Comparison of ENCODE assay signal across 32 cellular contexts in genomic region chrX:133971586-133971985, GRCh38. TPM values are rescaled to one million over a fixed set of nuclear protein-coding genes. Genes with fewer than 3 reads are reported as not detected.
"Had no signal": no experiment of that assay in that cellular context is flagged by ENCODE, and none has a peak within 500 bp of the region (broad histone marks: within the 10 kb centered on the region; RNA-seq: fewer than 3 reads in every experiment).

No MANE protein-coding gene starts in this region.

- H3K4me1 Mint-ChIP-seq: immature natural killer cell; naive thymus-derived CD4-positive, alpha-beta T cell; stimulated activated effector memory CD8-positive, alpha-beta T cell treated with anti-CD3 and anti-CD28 coated beads, Interleukin-12 subunit alpha, Interleukin-12 subunit beta, amount 100 ng/mL, for 72 hours had no signal

- H3K9me3 Mint-ChIP-seq: immature natural killer cell; naive thymus-derived CD4-positive, alpha-beta T cell; natural killer cell treated with Interleukin-12 subunit alpha and Interleukin-12 subunit beta and Interleukin-15 and Interleukin-18, amount 100 ng/mL, for 72 hours; stimulated activated effector memory CD8-positive, alpha-beta T cell treated with anti-CD3 and anti-CD28 coated beads, Interleukin-12 subunit alpha, Interleukin-12 subunit beta, amount 100 ng/mL, for 72 hours; stimulated activated naive CD8-positive, alpha-beta T cell treated with anti-CD3 and anti-CD28 coated beads, Interleukin-15, Interleukin-2, amounts not matched to agents 100 ng/mL and 50 ng/mL, for 24 hours had no signal

- H3K36me3 Mint-ChIP-seq: immature natural killer cell; naive thymus-derived CD4-positive, alpha-beta T cell; natural killer cell treated with Interleukin-12 subunit alpha and Interleukin-12 subunit beta and Interleukin-15 and Interleukin-18, amount 100 ng/mL, for 72 hours; stimulated activated effector memory CD8-positive, alpha-beta T cell treated with anti-CD3 and anti-CD28 coated beads, Interleukin-12 subunit alpha, Interleukin-12 subunit beta, amount 100 ng/mL, for 72 hours had no signal

- H3K27me3 ChIP-seq: left lung, sigmoid colon, suprapubic skin, tibial artery had no signal

- H3K4me3 Mint-ChIP-seq: immature natural killer cell; naive thymus-derived CD4-positive, alpha-beta T cell; natural killer cell treated with Interleukin-12 subunit alpha and Interleukin-12 subunit beta and Interleukin-15 and Interleukin-18, amount 100 ng/mL, for 72 hours; stimulated activated effector memory CD8-positive, alpha-beta T cell treated with anti-CD3 and anti-CD28 coated beads, Interleukin-12 subunit alpha, Interleukin-12 subunit beta, amount 100 ng/mL, for 72 hours; stimulated activated naive CD8-positive, alpha-beta T cell treated with anti-CD3 and anti-CD28 coated beads, Interleukin-15, Interleukin-2, amounts not matched to agents 100 ng/mL and 50 ng/mL, for 24 hours; type B pancreatic cell had no signal

- H3K4me1 ChIP-seq: left lung, lower lobe of right lung, pancreas, prostate gland, sigmoid colon, spleen, suprapubic skin, tibial artery, uterus had no signal

- DNase-seq: hypothalamus; immature natural killer cell; kidney; left colon; left lung; lower lobe of right lung; mammary epithelial cell; mesenchymal stem cell; midbrain; mucosa of descending colon; naive thymus-derived CD4-positive, alpha-beta T cell; nucleus accumbens; pancreas; posterior cingulate gyrus; retina; right cardiac atrium; sigmoid colon; small intestine; spleen; stimulated activated CD4-positive, alpha-beta T cell treated with anti-CD3 and anti-CD28 coated beads, Interleukin-4, amount 100 ng/mL, for 24 hours; stimulated activated naive CD4-positive, alpha-beta T cell; tibial artery; uterus had no signal

- ATAC-seq: left colon; left lung; lower lobe of right lung; mucosa of descending colon; naive thymus-derived CD4-positive, alpha-beta T cell; natural killer cell treated with Interleukin-12 subunit alpha and Interleukin-12 subunit beta and Interleukin-15 and Interleukin-18, amount 100 ng/mL, for 72 hours; pancreas; right cardiac atrium; stimulated activated effector memory CD8-positive, alpha-beta T cell treated with anti-CD3 and anti-CD28 coated beads, Interleukin-12 subunit alpha, Interleukin-12 subunit beta, amount 100 ng/mL, for 72 hours had no signal

- H3K27ac Mint-ChIP-seq: immature natural killer cell; naive thymus-derived CD4-positive, alpha-beta T cell; natural killer cell treated with Interleukin-12 subunit alpha and Interleukin-12 subunit beta and Interleukin-15 and Interleukin-18, amount 100 ng/mL, for 72 hours; stimulated activated effector memory CD8-positive, alpha-beta T cell treated with anti-CD3 and anti-CD28 coated beads, Interleukin-12 subunit alpha, Interleukin-12 subunit beta, amount 100 ng/mL, for 72 hours; stimulated activated naive CD8-positive, alpha-beta T cell treated with anti-CD3 and anti-CD28 coated beads, Interleukin-15, Interleukin-2, amounts not matched to agents 100 ng/mL and 50 ng/mL, for 24 hours; type B pancreatic cell had no signal

- H3K27me3 Mint-ChIP-seq: stimulated activated naive CD8-positive, alpha-beta T cell treated with anti-CD3 and anti-CD28 coated beads, Interleukin-15, Interleukin-2, amounts not matched to agents 100 ng/mL and 50 ng/mL, for 24 hours had no signal

- H3K36me3 ChIP-seq: left lung, lower lobe of right lung, pancreas, prostate gland, sigmoid colon, spleen, suprapubic skin, thoracic aorta, tibial artery, uterus had no signal

- H3K27ac ChIP-seq: left lung, lower lobe of right lung, pancreas, prostate gland, sigmoid colon, spleen, suprapubic skin, thoracic aorta, tibial artery, uterus had no signal

- H3K4me3 ChIP-seq: left lung, lower lobe of right lung, mucosa of descending colon, pancreas, prostate gland, sigmoid colon, spleen, suprapubic skin, thoracic aorta, tibial artery, uterus had no signal

- H3K9me3 ChIP-seq: left lung, lower lobe of right lung, mucosa of descending colon, pancreas, prostate gland, sigmoid colon, spleen, suprapubic skin, thoracic aorta, tibial artery, uterus had no signal

RNA-seq across cellular contexts. Expression of gene GPC3, which starts 13.8 kb away (rescaled TPM):
- total RNA-seq: myocyte; natural killer cell treated with Interleukin-12 subunit alpha and Interleukin-12 subunit beta and Interleukin-15 and Interleukin-18, amount 100 ng/mL, for 72 hours; osteoblast had no signal
- polyA plus RNA-seq: immature natural killer cell had no signal
